In genomic region chr6:105369145-105369544, GRCh38 we compare ENCODE assay signal across 35 cellular contexts.
"Had no signal": no experiment of that assay in that cellular context is flagged by ENCODE, and none has a peak within 500 bp of the region (broad histone marks: within the 10 kb centered on the region; RNA-seq: fewer than 3 reads in every experiment).

No MANE protein-coding gene starts in this region.

- DNase-seq: activated B cell treated with CpG ODN at 0.5 μM for 24 hours; activated CD4-positive, alpha-beta memory T cell treated with anti-CD3 and anti-CD28 coated beads for 36 hours; activated CD4-positive, alpha-beta T cell treated with anti-CD3 and anti-CD28 coated beads for 4 hours; activated CD4-positive, alpha-beta T cell treated with anti-CD3 and anti-CD28 coated beads, Interleukin-2, amount 10 ng/mL, durations not matched to agents 24 days and 14 days; activated CD4-positive, alpha-beta T cell treated with anti-CD3 and anti-CD28 coated beads, Interleukin-2, amount 50 U/mL, for 1 hour; activated CD4-positive, alpha-beta T cell treated with anti-CD3 and anti-CD28 coated beads, Interleukin-2, amount 50 U/mL, for 4 hours; activated CD4-positive, CD25-positive, alpha-beta regulatory T cell treated with anti-CD3 and anti-CD28 coated beads, Interleukin-2, amount 50 U/mL, for 72 hours; activated CD8-positive, alpha-beta memory T cell treated with anti-CD3 and anti-CD28 coated beads, Interleukin-2, amount 50 U/mL, for 4 hours; activated CD8-positive, alpha-beta T cell treated with anti-CD3 and anti-CD28 coated beads for 36 hours; activated effector memory CD4-positive, alpha-beta T cell treated with anti-CD3 and anti-CD28 coated beads, Interleukin-2, amount 50 U/mL, for 16 hours; activated gamma-delta T cell treated with Interleukin-2 at 50 U/mL for 16 hours; activated naive CD4-positive, alpha-beta T cell; activated naive CD4-positive, alpha-beta T cell treated with anti-CD3 and anti-CD28 coated beads for 36 hours; activated naive CD4-positive, alpha-beta T cell treated with anti-CD3 and anti-CD28 coated beads, Interleukin-2, amount 50 U/mL, for 16 hours; activated naive CD8-positive, alpha-beta T cell treated with anti-CD3 and anti-CD28 coated beads for 36 hours; activated T-cell treated with anti-CD3 and anti-CD28 coated beads for 4 hours; activated T-cell treated with anti-CD3 and anti-CD28 coated beads, Interleukin-2, amount 50 U/mL, for 1 hour; activated T-cell treated with anti-CD3 and anti-CD28 coated beads, Interleukin-2, amount 50 U/mL, for 4 hours; activated T-cell treated with anti-CD3 and anti-CD28 coated beads, Interleukin-2, amount 50 U/mL, for 72 hours; adrenal gland; amniotic stem cell; aorta; body of pancreas; brain microvascular endothelial cell; central memory CD4-positive, alpha-beta T cell; T-helper 1 cell; T-helper 2 cell; T-helper 9 cell had no signal

- H3K27me3 Mint-ChIP-seq: activated B cell treated with CpG ODN at 0.5 μM for 24 hours; activated CD4-positive, alpha-beta memory T cell treated with anti-CD3 and anti-CD28 coated beads for 36 hours; activated CD4-positive, alpha-beta T cell treated with anti-CD3 and anti-CD28 coated beads, Interleukin-2, amount 10 ng/mL, durations not matched to agents 24 days and 14 days; activated CD8-positive, alpha-beta T cell treated with anti-CD3 and anti-CD28 coated beads for 36 hours; activated naive CD8-positive, alpha-beta T cell treated with anti-CD3 and anti-CD28 coated beads for 36 hours; activated T-helper 17 cell treated with anti-CD3 and anti-CD28 coated beads, Interleukin-2, amount 50 U/mL, for 72 hours had no signal

- H3K9me3 ChIP-seq: adrenal gland, body of pancreas, breast epithelium had no signal

- H3K9me3 Mint-ChIP-seq: activated B cell treated with CpG ODN at 0.5 μM for 24 hours; activated CD4-positive, alpha-beta memory T cell treated with anti-CD3 and anti-CD28 coated beads for 36 hours; activated CD4-positive, alpha-beta T cell treated with anti-CD3 and anti-CD28 coated beads, Interleukin-2, amount 10 ng/mL, durations not matched to agents 24 days and 14 days; activated CD8-positive, alpha-beta T cell treated with anti-CD3 and anti-CD28 coated beads for 36 hours; activated naive CD4-positive, alpha-beta T cell treated with anti-CD3 and anti-CD28 coated beads for 36 hours; activated naive CD4-positive, alpha-beta T cell treated with anti-CD3 and anti-CD28 coated beads, Interleukin-2, amount 50 U/mL, for 72 hours; activated naive CD8-positive, alpha-beta T cell treated with anti-CD3 and anti-CD28 coated beads for 36 hours; activated T-cell treated with anti-CD3 and anti-CD28 coated beads, Interleukin-2, amount 50 U/mL, for 4 hours; activated T-cell treated with anti-CD3 and anti-CD28 coated beads, Interleukin-2, amount 50 U/mL, for 72 hours; activated T-helper 1 cell treated with anti-CD3 and anti-CD28 coated beads, Interleukin-12 subunit alpha, Interleukin-12 subunit beta, Interleukin-2, Interleukin-4 antibody, amounts not matched to agents 30 ng/mL and 10 ng/mL and 1 ng/mL, durations not matched to agents 14 hours and 24 hours and 36 hours; activated T-helper 17 cell treated with anti-CD3 and anti-CD28 coated beads, Interleukin-2, amount 50 U/mL, for 72 hours; T-helper 1 cell treated with Interleukin-12 subunit alpha and Interleukin-12 subunit beta and Interleukin-4 antibody, amounts not matched to agents 30 μg/mL and 1 μg/mL, for 36 hours; T-helper 2 cell treated with Interferon-gamma antibody and Interleukin-4, amounts not matched to agents 5 μg/mL and 100 μg/mL, for 36 hours had no signal

- H3K4me1 ChIP-seq: adrenal gland, body of pancreas had no signal

- H3K4me3 ChIP-seq: adrenal gland, body of pancreas, breast epithelium had no signal

- H3K4me1 Mint-ChIP-seq: activated B cell treated with CpG ODN at 0.5 μM for 24 hours had no signal

- H3K4me3 Mint-ChIP-seq: activated B cell treated with CpG ODN at 0.5 μM for 24 hours; activated CD4-positive, alpha-beta memory T cell treated with anti-CD3 and anti-CD28 coated beads for 36 hours; activated CD4-positive, alpha-beta T cell treated with anti-CD3 and anti-CD28 coated beads, Interleukin-2, amount 10 ng/mL, durations not matched to agents 24 days and 14 days; activated CD8-positive, alpha-beta T cell treated with anti-CD3 and anti-CD28 coated beads for 36 hours; activated naive CD4-positive, alpha-beta T cell treated with anti-CD3 and anti-CD28 coated beads for 36 hours; activated naive CD8-positive, alpha-beta T cell treated with anti-CD3 and anti-CD28 coated beads for 36 hours; activated T-cell treated with anti-CD3 and anti-CD28 coated beads, Interleukin-2, amount 50 U/mL, for 4 hours; activated T-cell treated with anti-CD3 and anti-CD28 coated beads, Interleukin-2, amount 50 U/mL, for 72 hours; activated T-helper 1 cell treated with anti-CD3 and anti-CD28 coated beads, Interleukin-12 subunit alpha, Interleukin-12 subunit beta, Interleukin-2, Interleukin-4 antibody, amounts not matched to agents 30 ng/mL and 10 ng/mL and 1 ng/mL, durations not matched to agents 14 hours and 24 hours and 36 hours; activated T-helper 17 cell treated with anti-CD3 and anti-CD28 coated beads, Interleukin-2, amount 50 U/mL, for 72 hours; T-helper 1 cell treated with Interleukin-12 subunit alpha and Interleukin-12 subunit beta and Interleukin-4 antibody, amounts not matched to agents 30 μg/mL and 1 μg/mL, for 36 hours; T-helper 2 cell treated with Interferon-gamma antibody and Interleukin-4, amounts not matched to agents 5 μg/mL and 100 μg/mL, for 36 hours had no signal

- ATAC-seq: activated CD8-positive, alpha-beta T cell treated with anti-CD3 and anti-CD28 coated beads for 36 hours; activated naive CD4-positive, alpha-beta T cell treated with anti-CD3 and anti-CD28 coated beads, Interleukin-2, amount 50 U/mL, for 72 hours; activated T-cell treated with anti-CD3 and anti-CD28 coated beads, Interleukin-2, amount 50 U/mL, for 4 hours; activated T-cell treated with anti-CD3 and anti-CD28 coated beads, Interleukin-2, amount 50 U/mL, for 72 hours; activated T-helper 17 cell treated with anti-CD3 and anti-CD28 coated beads, Interleukin-2, amount 50 U/mL, for 72 hours; body of pancreas had no signal

- H3K27me3 ChIP-seq: adrenal gland, body of pancreas, brain microvascular endothelial cell, breast epithelium had no signal

- H3K27ac Mint-ChIP-seq: activated B cell treated with CpG ODN at 0.5 μM for 24 hours; activated CD4-positive, alpha-beta memory T cell treated with anti-CD3 and anti-CD28 coated beads for 36 hours; activated CD4-positive, alpha-beta T cell treated with anti-CD3 and anti-CD28 coated beads, Interleukin-2, amount 10 ng/mL, durations not matched to agents 24 days and 14 days; activated CD8-positive, alpha-beta T cell treated with anti-CD3 and anti-CD28 coated beads for 36 hours; activated naive CD4-positive, alpha-beta T cell treated with anti-CD3 and anti-CD28 coated beads for 36 hours; activated naive CD4-positive, alpha-beta T cell treated with anti-CD3 and anti-CD28 coated beads, Interleukin-2, amount 50 U/mL, for 72 hours; activated naive CD8-positive, alpha-beta T cell treated with anti-CD3 and anti-CD28 coated beads for 36 hours; activated T-cell treated with anti-CD3 and anti-CD28 coated beads, Interleukin-2, amount 50 U/mL, for 72 hours; activated T-helper 1 cell treated with anti-CD3 and anti-CD28 coated beads, Interleukin-12 subunit alpha, Interleukin-12 subunit beta, Interleukin-2, Interleukin-4 antibody, amounts not matched to agents 30 ng/mL and 10 ng/mL and 1 ng/mL, durations not matched to agents 14 hours and 24 hours and 36 hours; activated T-helper 17 cell treated with anti-CD3 and anti-CD28 coated beads, Interleukin-2, amount 50 U/mL, for 72 hours; T-helper 1 cell treated with Interleukin-12 subunit alpha and Interleukin-12 subunit beta and Interleukin-4 antibody, amounts not matched to agents 30 μg/mL and 1 μg/mL, for 36 hours; T-helper 2 cell treated with Interferon-gamma antibody and Interleukin-4, amounts not matched to agents 5 μg/mL and 100 μg/mL, for 36 hours had no signal

- H3K36me3 ChIP-seq: breast epithelium had no signal

- H3K27ac ChIP-seq: adrenal gland, body of pancreas, brain microvascular endothelial cell, VCaP had no signal
